ENCODE assay signal across 12 cellular contexts in genomic region chr5:93596676-93597441, GRCh38. TPM values are rescaled to one million over a fixed set of nuclear protein-coding genes. Genes with fewer than 3 reads are reported as not detected.
DNase-seq lines count a peak whose midpoint lies in the region; ATAC-seq and TF ChIP-seq lines count a peak whose summit lies in the region.
"Had no signal": no experiment of that assay in that cellular context is flagged by ENCODE, and none has a peak within 500 bp of the region (broad histone marks: within the 10 kb centered on the region; RNA-seq: fewer than 3 reads in every experiment).

No MANE protein-coding gene starts in this region.

- H3K27ac ChIP-seq in RWPE1 (no peak overlapping the region), upper lobe of left lung (peak overlapping the region in 1 of 4 donors; percentile 64)
- H3K27ac ChIP-seq: SK-N-MC had no signal

- H3K4me3 Mint-ChIP-seq in activated naive CD8-positive, alpha-beta T cell treated with anti-CD3 and anti-CD28 coated beads, Interleukin-2, amount 50 U/mL, for 24 hours = no peak overlapping the region
- no peak overlapping the region for H3K4me3 Mint-ChIP-seq in activated naive CD8-positive, alpha-beta T cell treated with anti-CD3 and anti-CD28 coated beads for 36 hours
- H3K4me3 Mint-ChIP-seq: activated naive CD4-positive, alpha-beta T cell treated with anti-CD3 and anti-CD28 coated beads, Interleukin-2, amount 50 U/mL, for 24 hours; stimulated activated naive CD8-positive, alpha-beta T cell treated with anti-CD3 and anti-CD28 coated beads, Interleukin-15, Interleukin-2, amounts not matched to agents 100 ng/mL and 50 ng/mL, for 24 hours had no signal

- ATAC-seq in activated naive CD8-positive, alpha-beta T cell treated with anti-CD3 and anti-CD28 coated beads, Interleukin-2, amount 50 U/mL, for 24 hours = peak; percentile 31
- ATAC-seq in upper lobe of left lung (ENCODE audit: low FRiP score in 2 of 2) = peak; percentile 38 to 66

- 14 to 32% methylated on average over 22 to 37 of the region's 38 CpGs for WGBS in upper lobe of left lung, 2 donors

- H3K4me1 ChIP-seq in upper lobe of left lung = peaks cover 0 to 18% (median 14%) of the 10 kb centered on the region in 4 donors
- H3K4me1 ChIP-seq: BE2C had no signal

- no peak overlapping the region for H3K27ac Mint-ChIP-seq in activated naive CD8-positive, alpha-beta T cell treated with anti-CD3 and anti-CD28 coated beads, Interleukin-2, amount 50 U/mL, for 24 hours
- no peak overlapping the region for H3K27ac Mint-ChIP-seq in activated naive CD8-positive, alpha-beta T cell treated with anti-CD3 and anti-CD28 coated beads for 36 hours
- H3K27ac Mint-ChIP-seq: stimulated activated naive CD8-positive, alpha-beta T cell treated with anti-CD3 and anti-CD28 coated beads, Interleukin-15, Interleukin-2, amounts not matched to agents 100 ng/mL and 50 ng/mL, for 24 hours had no signal

- H3K27me3 Mint-ChIP-seq in activated naive CD8-positive, alpha-beta T cell treated with anti-CD3 and anti-CD28 coated beads, Interleukin-2, amount 50 U/mL, for 24 hours = peaks cover 59% of the 10 kb centered on the region
- peaks cover 3% of the 10 kb centered on the region for H3K27me3 Mint-ChIP-seq in activated naive CD8-positive, alpha-beta T cell treated with anti-CD3 and anti-CD28 coated beads for 36 hours

- no peak for TF ChIP-seq EP300 in upper lobe of left lung (IDR thresholded peaks at IDR 0.05)

- DNase-seq in activated naive CD8-positive, alpha-beta T cell treated with anti-CD3 and anti-CD28 coated beads, Interleukin-2, amount 50 U/mL, for 24 hours = no peak
- no peak for DNase-seq in activated naive CD8-positive, alpha-beta T cell treated with anti-CD3 and anti-CD28 coated beads for 36 hours
- DNase-seq in RWPE1 (ENCODE audit: low spot score) (peak; percentile 77), iPS-NIHi11 (ENCODE audit: low spot score) (peak; percentile 77), upper lobe of left lung (peak; percentile 80 to 82), NCI-H2196 treated with DMSO at 0.1 percent for 48 hours (lab: John Stamatoyannopoulos, UW; ENCODE audit: unreplicated experiment) (no peak), DMS 273 treated with DMSO at 0.1 percent for 48 hours (lab: John Stamatoyannopoulos, UW) (no peak), GM10248 (ENCODE audit: extremely low spot score) (no peak)
- DNase-seq: BE2C had no signal

- peaks cover 9% of the 10 kb centered on the region for H3K4me1 Mint-ChIP-seq in activated naive CD8-positive, alpha-beta T cell treated with anti-CD3 and anti-CD28 coated beads, Interleukin-2, amount 50 U/mL, for 24 hours
- H3K4me1 Mint-ChIP-seq in activated naive CD8-positive, alpha-beta T cell treated with anti-CD3 and anti-CD28 coated beads for 36 hours = peaks cover 12% of the 10 kb centered on the region
- H3K4me1 Mint-ChIP-seq: activated naive CD4-positive, alpha-beta T cell treated with anti-CD3 and anti-CD28 coated beads, Interleukin-2, amount 50 U/mL, for 24 hours had no signal

- TF ChIP-seq POLR2A in upper lobe of left lung (IDR thresholded peaks at IDR 0.05) = no peak

- CTCF ChIA-PET in RWPE1 (lab: Yijun Ruan, JAX) (interaction anchor here (0.7 kb wide), 1 partner anchor 205 kb away, joined by 3 read pairs; no protein-coding TSS in a partner anchor), GM10248 (lab: Yijun Ruan, JAX) (interaction anchor here (1.0 to 3.5 kb wide), 6 partner anchors 11 to 297 kb away, joined by 3 to 13 read pairs (median 8); partner anchors contain the start of gene NR2F1)

- no peaks in the 10 kb centered on the region for H3K36me3 ChIP-seq in upper lobe of left lung

- peak overlapping the region in 1 of 4 donors; percentile 2 for H3K4me3 ChIP-seq in upper lobe of left lung
- H3K4me3 ChIP-seq: SK-N-MC had no signal

- peaks cover 0 to 61% (median 32%) of the 10 kb centered on the region in 4 donors for H3K27me3 ChIP-seq in upper lobe of left lung
- H3K27me3 ChIP-seq: BE2C had no signal

- TF ChIP-seq CTCF in RWPE1 (conservative IDR thresholded peaks at IDR 0.05; ENCODE audit: low read depth) (no peak), upper lobe of left lung (IDR thresholded peaks at IDR 0.05) (no peak), GM10248 (IDR thresholded peaks at IDR 0.05; ENCODE audit: control extremely low read depth, extremely low read depth, low read depth, missing control alignments) (no peak)

- POLR2A ChIA-PET in RWPE1 (lab: Yijun Ruan, JAX; ENCODE audit: low non-redundant PET) (no interaction called here), GM10248 (lab: Yijun Ruan, JAX) (no interaction called here)

- peaks cover 7% of the 10 kb centered on the region for H3K36me3 Mint-ChIP-seq in activated naive CD8-positive, alpha-beta T cell treated with anti-CD3 and anti-CD28 coated beads, Interleukin-2, amount 50 U/mL, for 24 hours (ENCODE audit: low read depth)
- peaks cover 12% of the 10 kb centered on the region for H3K36me3 Mint-ChIP-seq in activated naive CD8-positive, alpha-beta T cell treated with anti-CD3 and anti-CD28 coated beads for 36 hours

- H3K9me3 ChIP-seq in upper lobe of left lung = no peaks in the 10 kb centered on the region
- H3K9me3 ChIP-seq: BE2C had no signal

- no peaks in the 10 kb centered on the region for H3K9me3 Mint-ChIP-seq in activated naive CD8-positive, alpha-beta T cell treated with anti-CD3 and anti-CD28 coated beads, Interleukin-2, amount 50 U/mL, for 24 hours
- peaks cover 8% of the 10 kb centered on the region for H3K9me3 Mint-ChIP-seq in activated naive CD8-positive, alpha-beta T cell treated with anti-CD3 and anti-CD28 coated beads for 36 hours
- H3K9me3 Mint-ChIP-seq: stimulated activated naive CD8-positive, alpha-beta T cell treated with anti-CD3 and anti-CD28 coated beads, Interleukin-15, Interleukin-2, amounts not matched to agents 100 ng/mL and 50 ng/mL, for 24 hours had no signal

RNA-seq across cellular contexts. Expression of gene NR2F1, which starts 13.8 kb away (rescaled TPM):
- total RNA-seq in activated naive CD8-positive, alpha-beta T cell treated with anti-CD3 and anti-CD28 coated beads for 36 hours = not detected
- 10 to 100 TPM in 5 of 6 donors, 1 to 10 TPM in 1; 8.9 to 70.3 (median 29.4) TPM for total RNA-seq in upper lobe of left lung

RNA-seq across cellular contexts. Expression of gene NR2F1-AS1, which starts 15.8 kb away (rescaled TPM):
- total RNA-seq in activated naive CD8-positive, alpha-beta T cell treated with anti-CD3 and anti-CD28 coated beads for 36 hours = not detected
- 10 to 100 TPM in 4 of 6 donors, 1 to 10 TPM in 2; 4.4 to 19.9 (median 11.4) TPM for total RNA-seq in upper lobe of left lung

Comparison
In these comparisons a context has a peak if more than half of its experiments do, and no peak if none do; other contexts are left out.
1. DNase-seq: peak in RWPE1 (single experiment), iPS-NIHi11 (single experiment) and upper lobe of left lung (2 of 2); none in activated naive CD8-positive, alpha-beta T cell treated with anti-CD3 and anti-CD28 coated beads, Interleukin-2, amount 50 U/mL, for 24 hours (single experiment), activated naive CD8-positive, alpha-beta T cell treated with anti-CD3 and anti-CD28 coated beads for 36 hours (single experiment), NCI-H2196 treated with DMSO at 0.1 percent for 48 hours (single experiment), DMS 273 treated with DMSO at 0.1 percent for 48 hours (single experiment) and GM10248 (single experiment).
2. RNA of gene NR2F1, which starts 13.8 kb away (total RNA-seq): 8.9 to 70.3 TPM in upper lobe of left lung; not detected in activated naive CD8-positive, alpha-beta T cell treated with anti-CD3 and anti-CD28 coated beads for 36 hours; every median in the first group is over 4 times any median in the second.
3. RNA of gene NR2F1-AS1, which starts 15.8 kb away (total RNA-seq): 4.4 to 19.9 TPM in upper lobe of left lung; not detected in activated naive CD8-positive, alpha-beta T cell treated with anti-CD3 and anti-CD28 coated beads for 36 hours; every median in the first group is over 4 times any median in the second.